Comparison of ENCODE assay signal across 24 cellular contexts in the genomic region with DNA sequence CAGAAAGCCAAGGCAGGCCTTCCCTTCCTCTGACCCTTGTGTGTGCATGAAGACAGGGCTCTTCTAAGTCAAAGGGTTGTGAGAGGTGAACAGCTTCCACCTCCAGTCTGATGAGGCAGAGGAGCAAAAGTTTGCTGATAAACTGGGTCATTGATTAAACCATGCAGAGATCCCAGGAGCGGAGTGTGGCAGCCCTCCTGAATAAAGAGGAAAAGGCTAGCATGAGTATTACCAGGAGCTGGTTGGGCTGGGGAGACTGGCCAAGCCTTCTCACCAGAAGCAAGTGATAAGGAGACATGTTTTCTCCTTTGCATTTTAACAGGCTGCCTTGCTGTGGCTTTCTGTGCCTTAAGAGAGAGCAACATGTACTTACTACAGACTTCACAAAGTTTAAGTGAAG. TPM values are rescaled to one million over a fixed set of nuclear protein-coding genes. Genes with fewer than 3 reads are reported as not detected.
"Had no signal": no experiment of that assay in that cellular context is flagged by ENCODE, and none has a peak within 500 bp of the region (broad histone marks: within the 10 kb centered on the region; RNA-seq: fewer than 3 reads in every experiment).

No MANE protein-coding gene starts in this region.

- H3K4me3 ChIP-seq: adrenal gland, colonic mucosa, lower lobe of right lung, skin epidermis, suprapubic skin, upper lobe of right lung had no signal

- H3K9me3 ChIP-seq: adrenal gland, colonic mucosa, lower lobe of right lung, suprapubic skin, upper lobe of right lung had no signal

- FAIRE-seq: endometrium had no signal

- DNase-seq: activated CD4-positive, alpha-beta T cell treated with anti-CD3 and anti-CD28 coated beads, Interleukin-2, amount 10 ng/mL, durations not matched to agents 24 days and 14 days; activated CD4-positive, CD25-positive, alpha-beta regulatory T cell; activated CD8-positive, alpha-beta memory T cell treated with anti-CD3 and anti-CD28 coated beads, Interleukin-2, amount 50 U/mL, for 4 hours; activated CD8-positive, alpha-beta T cell treated with anti-CD3 and anti-CD28 coated beads, Interleukin-2, amount 10 ng/mL, durations not matched to agents 7 days and 5 days; activated effector memory CD4-positive, alpha-beta T cell treated with anti-CD3 and anti-CD28 coated beads, Interleukin-2, amount 50 U/mL, for 16 hours; activated T-cell treated with anti-CD3 and anti-CD28 coated beads, Interleukin-2, amount 50 U/mL, for 48 hours; adrenal gland; central memory CD4-positive, alpha-beta T cell; colonic mucosa; glutamatergic neuron; kidney glomerular epithelial cell; lower lobe of right lung; stimulated activated CD4-positive, alpha-beta T cell treated with anti-CD3 and anti-CD28 coated beads, Interleukin-15, amount 100 ng/mL, for 24 hours; stimulated activated CD4-positive, alpha-beta T cell treated with anti-CD3 and anti-CD28 coated beads, Interleukin-4, amount 100 ng/mL, for 24 hours; stimulated activated naive CD4-positive, alpha-beta T cell treated with Interleukin-2 at 50 U/mL for 16 hours; T-helper 2 cell; upper lobe of right lung had no signal

- H3K27me3 ChIP-seq: adrenal gland, colonic mucosa, suprapubic skin, upper lobe of right lung had no signal

- ATAC-seq: activated CD8-positive, alpha-beta T cell treated with anti-CD3 and anti-CD28 coated beads, Interleukin-2, amount 10 ng/mL, durations not matched to agents 7 days and 5 days; lower lobe of right lung; upper lobe of right lung had no signal

- H3K27ac ChIP-seq: adrenal gland, colonic mucosa, lower lobe of right lung, skin epidermis, suprapubic skin, upper lobe of right lung had no signal

- H3K4me1 ChIP-seq: adrenal gland, colonic mucosa, lower lobe of right lung, suprapubic skin, upper lobe of right lung had no signal

- H3K36me3 ChIP-seq: adrenal gland, colonic mucosa, lower lobe of right lung, suprapubic skin, upper lobe of right lung had no signal

RNA-seq across cellular contexts. Expression of a gene that starts 10.2 kb away (rescaled TPM):
- total RNA-seq: activated CD4-positive, alpha-beta T cell treated with anti-CD3 and anti-CD28 coated beads, Interleukin-2, amount 10 ng/mL, durations not matched to agents 24 days and 14 days; activated CD8-positive, alpha-beta T cell treated with anti-CD3 and anti-CD28 coated beads, Interleukin-2, amount 10 ng/mL, durations not matched to agents 7 days and 5 days; colonic mucosa; esophagus mucosa; fibroblast of villous mesenchyme; lower lobe of right lung; neural crest cell; osteocyte; suprapubic skin had no signal
